2 cellular contexts compared by ENCODE assay signal in genomic region chr1:162292422-162292849, GRCh38.
TF ChIP-seq lines count a peak whose summit lies in the region.

No MANE protein-coding gene starts in this region.

TF ChIP-seq in IMR-90, 13 proteins besides CTCF, POLR2A, EP300 and RAD21:
- TF ChIP-seq RFX5 (IDR thresholded peaks at IDR 0.05; ENCODE audit: low read depth, low read length), result no peak
- no peak for TF ChIP-seq CEBPB (IDR thresholded peaks at IDR 0.05; ENCODE audit: low read depth, low read length)
- no peak for TF ChIP-seq USF2 (IDR thresholded peaks at IDR 0.05; ENCODE audit: low read depth, low read length)
- no peak for TF ChIP-seq ELK1 (IDR thresholded peaks at IDR 0.05; ENCODE audit: borderline replicate concordance, low read depth, low read length)
- TF ChIP-seq MAZ (IDR thresholded peaks at IDR 0.05; ENCODE audit: borderline replicate concordance, low read depth, low read length), result no peak
- no peak for TF ChIP-seq MXI1 (IDR thresholded peaks at IDR 0.05; ENCODE audit: borderline replicate concordance, low read depth, low read length)
- no peak for TF ChIP-seq CHD1 (IDR thresholded peaks at IDR 0.05; ENCODE audit: low read depth, low read length)
- no peak for TF ChIP-seq SMC3 (IDR thresholded peaks at IDR 0.05; ENCODE audit: low read depth, low read length)
- TF ChIP-seq RCOR1 (IDR thresholded peaks at IDR 0.05; ENCODE audit: insufficient replicate concordance, low read length), result no peak
- TF ChIP-seq FOS (IDR thresholded peaks at IDR 0.05; ENCODE audit: low read depth, low read length), result no peak
- no peak for TF ChIP-seq NFE2L2 (IDR thresholded peaks at IDR 0.05; ENCODE audit: low read depth, low read length)
- TF ChIP-seq MAFK (IDR thresholded peaks at IDR 0.05; ENCODE audit: low read depth, low read length), result no peak
- TF ChIP-seq BHLHE40 (IDR thresholded peaks at IDR 0.05; ENCODE audit: low read depth, low read length), result no peak

TF ChIP-seq in K562, 482 proteins besides CTCF, POLR2A, EP300 and RAD21:
- TF ChIP-seq SMAD2 (IDR thresholded peaks at IDR 0.05; ENCODE audit: low read depth, low read length), result no peak
- no peak for TF ChIP-seq WHSC1 (IDR thresholded peaks at IDR 0.05; ENCODE audit: low read length)
- no peak for TF ChIP-seq SRSF9 (IDR thresholded peaks at IDR 0.05; ENCODE audit: borderline replicate concordance, low read depth, low read length)
- TF ChIP-seq RFX1 (IDR thresholded peaks at IDR 0.05), result peak; percentile 61
